9 cellular contexts compared by ENCODE assay signal in the genomic region with DNA sequence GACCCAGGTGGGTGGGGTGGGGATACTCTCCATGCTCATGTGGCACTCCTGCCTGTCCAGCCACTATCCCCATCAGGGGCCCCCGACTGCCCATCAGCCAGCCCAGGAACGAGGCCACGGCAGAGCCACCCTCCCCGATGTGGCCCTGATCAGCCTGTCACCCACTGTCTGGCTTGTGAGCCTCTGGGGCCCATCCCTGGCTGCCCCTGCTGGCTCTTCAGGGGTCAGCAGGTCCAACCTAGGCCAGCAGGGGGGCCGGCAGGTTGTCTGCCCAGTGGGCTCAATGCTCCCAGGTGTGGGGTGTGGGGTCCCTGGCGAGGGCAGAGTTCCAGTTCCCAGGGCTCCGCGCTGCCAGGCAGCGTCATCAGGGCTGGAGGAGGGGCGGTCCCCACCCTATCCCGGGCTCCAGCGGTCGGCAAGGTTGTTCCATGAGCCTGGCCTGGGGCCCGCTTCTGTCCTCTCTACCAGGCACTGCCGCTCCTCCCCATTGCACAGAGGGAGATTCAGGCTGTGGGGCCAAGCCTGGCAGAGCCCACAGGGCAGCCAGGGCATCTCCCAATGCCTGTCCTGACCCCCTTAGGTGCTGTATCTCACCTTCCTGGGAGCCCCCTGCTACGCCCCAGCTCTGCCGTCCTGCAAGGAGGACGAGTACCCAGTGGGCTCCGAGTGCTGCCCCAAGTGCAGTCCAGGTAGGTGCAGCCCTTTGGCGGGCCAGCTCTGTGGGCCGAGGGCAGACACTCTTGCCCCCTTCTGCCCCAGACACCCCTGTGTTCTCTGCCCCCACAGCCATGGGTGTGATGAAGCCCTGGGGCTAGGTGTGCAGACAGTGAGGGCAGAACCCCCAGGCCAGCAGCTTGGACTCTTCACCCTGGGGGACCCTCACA. TPM values are rescaled to one million over a fixed set of nuclear protein-coding genes. Genes with fewer than 3 reads are reported as not detected.
DNase-seq lines count a peak whose midpoint lies in the region; ATAC-seq, FAIRE-seq and TF ChIP-seq lines count a peak whose summit lies in the region.
"Had no signal": no experiment of that assay in that cellular context is flagged by ENCODE, and none has a peak within 500 bp of the region (broad histone marks: within the 10 kb centered on the region; RNA-seq: fewer than 3 reads in every experiment).

No MANE protein-coding gene starts in this region.

- POLR2A ChIA-PET in activated CD8-positive, alpha-beta T cell treated with anti-CD3 and anti-CD28 coated beads for 36 hours (lab: Charles Lee), result interaction anchor here (0.5 to 5.7 kb wide), 9 partner anchors 8 to 86 kb away, joined by 4 to 100 read pairs (median 16); partner anchors contain the start of gene PRXL2B

- CTCF ChIA-PET in activated CD8-positive, alpha-beta T cell treated with anti-CD3 and anti-CD28 coated beads for 36 hours (lab: Charles Lee), result interaction anchor here (1.8 kb wide), 2 partner anchors 10 to 20 kb away, joined by 4 to 11 read pairs; no protein-coding TSS in a partner anchor

- peak overlapping the region; percentile 99 for H3K4me3 Mint-ChIP-seq in activated CD8-positive, alpha-beta T cell treated with anti-CD3 and anti-CD28 coated beads for 36 hours
- peak overlapping the region; percentile 93 to 99 (median 98) for H3K4me3 Mint-ChIP-seq in immature natural killer cell
- H3K4me3 Mint-ChIP-seq in stimulated activated memory B cell treated with anti-CD40 and anti-IgM and Interleukin-4, amounts not matched to agents 10 μg/mL and 1 μg/mL and 100 μg/mL, for 72 hours, result peak overlapping the region; percentile 98

- H3K27ac Mint-ChIP-seq in activated CD8-positive, alpha-beta T cell treated with anti-CD3 and anti-CD28 coated beads for 36 hours, result peak overlapping the region; percentile 99
- peak overlapping the region; percentile 93 to 100 (median 96) for H3K27ac Mint-ChIP-seq in immature natural killer cell
- H3K27ac Mint-ChIP-seq in stimulated activated memory B cell treated with anti-CD40 and anti-IgM and Interleukin-4, amounts not matched to agents 10 μg/mL and 1 μg/mL and 100 μg/mL, for 72 hours, result peak overlapping the region; percentile 99

- peaks cover 31% of the 10 kb centered on the region for H3K36me3 Mint-ChIP-seq in activated CD8-positive, alpha-beta T cell treated with anti-CD3 and anti-CD28 coated beads for 36 hours (ENCODE audit: low read depth)
- no peaks in the 10 kb centered on the region for H3K36me3 Mint-ChIP-seq in immature natural killer cell
- peaks cover 51% of the 10 kb centered on the region for H3K36me3 Mint-ChIP-seq in stimulated activated memory B cell treated with anti-CD40 and anti-IgM and Interleukin-4, amounts not matched to agents 10 μg/mL and 1 μg/mL and 100 μg/mL, for 72 hours

- no peak for TF ChIP-seq CTCF in activated CD8-positive, alpha-beta T cell treated with anti-CD3 and anti-CD28 coated beads for 36 hours (IDR thresholded peaks at IDR 0.05)

- DNase-seq in DMS53 (lab: John Stamatoyannopoulos, UW) (peak; percentile 38), DMS53 treated with DMSO at 0.1 percent for 48 hours (lab: John Stamatoyannopoulos, UW; ENCODE audit: unreplicated experiment) (no peak), immature natural killer cell (no peak), H54 (ENCODE audit: insufficient read length, low spot score) (no peak), NCI-H2196 treated with DMSO at 0.1 percent for 48 hours (lab: John Stamatoyannopoulos, UW; ENCODE audit: unreplicated experiment) (no peak)
- no peak for DNase-seq in activated CD8-positive, alpha-beta T cell treated with anti-CD3 and anti-CD28 coated beads for 36 hours
- DNase-seq: NCI-H1105 treated with DMSO at 0.1 percent for 48 hours had no signal

- H3K4me1 Mint-ChIP-seq in activated CD8-positive, alpha-beta T cell treated with anti-CD3 and anti-CD28 coated beads for 36 hours (ENCODE audit: low read depth), result peaks cover 33% of the 10 kb centered on the region
- peaks cover 32 to 39% of the 10 kb centered on the region in 2 donors for H3K4me1 Mint-ChIP-seq in immature natural killer cell
- peaks cover 64% of the 10 kb centered on the region for H3K4me1 Mint-ChIP-seq in stimulated activated memory B cell treated with anti-CD40 and anti-IgM and Interleukin-4, amounts not matched to agents 10 μg/mL and 1 μg/mL and 100 μg/mL, for 72 hours

- no peak for TF ChIP-seq POLR2A in H54 (IDR thresholded peaks at IDR 0.05; ENCODE audit: low read depth, low read length)

- H3K9me3 Mint-ChIP-seq in activated CD8-positive, alpha-beta T cell treated with anti-CD3 and anti-CD28 coated beads for 36 hours, result no peaks in the 10 kb centered on the region
- no peaks in the 10 kb centered on the region for H3K9me3 Mint-ChIP-seq in immature natural killer cell
- no peaks in the 10 kb centered on the region for H3K9me3 Mint-ChIP-seq in stimulated activated memory B cell treated with anti-CD40 and anti-IgM and Interleukin-4, amounts not matched to agents 10 μg/mL and 1 μg/mL and 100 μg/mL, for 72 hours

- no peak for FAIRE-seq in H54 (lab: Jason Lieb, UNC)

- intact Hi-C loops in activated CD8-positive, alpha-beta T cell treated with anti-CD3 and anti-CD28 coated beads for 36 hours (cut with micrococcal nuclease), result loop anchor here (2.0 to 10.0 kb wide), 2 partner anchors 21 to 87 kb away; no protein-coding TSS in a partner anchor

- ATAC-seq in activated CD8-positive, alpha-beta T cell treated with anti-CD3 and anti-CD28 coated beads for 36 hours, result no peak
- ATAC-seq in stimulated activated memory B cell treated with anti-CD40 and anti-IgM and Interleukin-4, amounts not matched to agents 10 μg/mL and 1 μg/mL and 100 μg/mL, for 72 hours, result no peak
- ATAC-seq in HG03108 (IDR thresholded peaks at IDR 0.05; ENCODE audit: unreplicated experiment), result no peak

- no peaks in the 10 kb centered on the region for H3K27me3 Mint-ChIP-seq in activated CD8-positive, alpha-beta T cell treated with anti-CD3 and anti-CD28 coated beads for 36 hours
- peaks cover 6 to 13% (median 9%) of the 10 kb centered on the region in 3 donors for H3K27me3 Mint-ChIP-seq in immature natural killer cell (ENCODE audit: low read depth in 3 of 3)
- no peaks in the 10 kb centered on the region for H3K27me3 Mint-ChIP-seq in stimulated activated memory B cell treated with anti-CD40 and anti-IgM and Interleukin-4, amounts not matched to agents 10 μg/mL and 1 μg/mL and 100 μg/mL, for 72 hours

RNA-seq across cellular contexts. Expression of gene TNFRSF14, which starts 1.2 kb away (rescaled TPM):
- total RNA-seq in activated CD8-positive, alpha-beta T cell treated with anti-CD3 and anti-CD28 coated beads for 36 hours, result 100 to 1,000 TPM; 134 to 140 TPM
- 10 to 100 TPM; 62.5 to 75.1 (median 63.8) TPM for polyA plus RNA-seq in immature natural killer cell

RNA-seq across cellular contexts. Expression of gene HES5, which starts 27.3 kb away (rescaled TPM):
- not detected for total RNA-seq in activated CD8-positive, alpha-beta T cell treated with anti-CD3 and anti-CD28 coated beads for 36 hours
- polyA plus RNA-seq in immature natural killer cell, result not detected

RNA-seq across cellular contexts. Expression of gene PRXL2B, which starts 29.2 kb away (rescaled TPM):
- 10 to 100 TPM; 39.1 to 43.6 TPM for total RNA-seq in activated CD8-positive, alpha-beta T cell treated with anti-CD3 and anti-CD28 coated beads for 36 hours
- polyA plus RNA-seq in immature natural killer cell, result 10 to 100 TPM; 10.0 to 17.1 (median 13.6) TPM

RNA-seq across cellular contexts. Expression of gene PANK4, which starts 31.0 kb away (rescaled TPM):
- 10 to 100 TPM; 39.0 to 40.6 TPM for total RNA-seq in activated CD8-positive, alpha-beta T cell treated with anti-CD3 and anti-CD28 coated beads for 36 hours
- polyA plus RNA-seq in immature natural killer cell, result 10 to 100 TPM in 1 of 3 donors, 1 to 10 TPM in 2; 9.1 to 23.3 (median 9.8) TPM
